In genomic region chr19:5434970-5435641, GRCh38 we compare ENCODE assay signal across 10 cellular contexts. TPM values are rescaled to one million over a fixed set of nuclear protein-coding genes. Genes with fewer than 3 reads are reported as not detected.
DNase-seq lines count a peak whose midpoint lies in the region; ATAC-seq and TF ChIP-seq lines count a peak whose summit lies in the region.
"Had no signal": no experiment of that assay in that cellular context is flagged by ENCODE, and none has a peak within 500 bp of the region (broad histone marks: within the 10 kb centered on the region; RNA-seq: fewer than 3 reads in every experiment).

No MANE protein-coding gene starts in this region.

- H3K27ac ChIP-seq in adrenal gland: no peak overlapping the region
- H3K27ac ChIP-seq in neuronal stem cell (replicated peaks; ENCODE audit: low read length): no peak overlapping the region
- no peak overlapping the region for H3K27ac ChIP-seq in transverse colon

- H3K18ac ChIP-seq in neuronal stem cell (ENCODE audit: low read length): peak overlapping the region; percentile 22

- H3K4me2 ChIP-seq in neuronal stem cell (ENCODE audit: insufficient read depth, low read length, poor library complexity, severe bottlenecking): no peak overlapping the region

- peak; percentile 24 for DNase-seq in stimulated activated naive CD4-positive, alpha-beta T cell treated with Interleukin-2 at 50 U/mL for 16 hours (lab: John Stamatoyannopoulos, UW)
- DNase-seq in stimulated activated naive CD4-positive, alpha-beta T cell (lab: John Stamatoyannopoulos, UW): no peak
- DNase-seq in adrenal gland: peak in 6 of 7 donors; percentile 24 to 80 (median 45)
- DNase-seq in neuronal stem cell (ENCODE audit: low spot score): no peak
- no peak for DNase-seq in NCI-H446 treated with DMSO at 0.1 percent for 48 hours (lab: John Stamatoyannopoulos, UW)
- DNase-seq in globus pallidus (ENCODE audit: low spot score): no peak
- DNase-seq in transverse colon: no peak
- DNase-seq: cortex of kidney, DMS153 had no signal

- H3K27me3 ChIP-seq in adrenal gland (peaks cover 16% of the 10 kb centered on the region), neuronal stem cell (ENCODE audit: control insufficient read depth in 3 of 3, insufficient read depth in 3 of 3, low read depth in 1 of 3, low read length in 3 of 3) (no peaks in the 10 kb centered on the region), transverse colon (peaks cover 32% of the 10 kb centered on the region)

- H3K36me3 ChIP-seq in adrenal gland (replicated peaks in 1 of 2): no peaks in the 10 kb centered on the region
- no peaks in the 10 kb centered on the region for H3K36me3 ChIP-seq in neuronal stem cell (replicated peaks in 1 of 2; ENCODE audit: control insufficient read depth in 2 of 2, insufficient read depth in 2 of 2, low read length in 2 of 2)
- H3K36me3 ChIP-seq in transverse colon: no peaks in the 10 kb centered on the region

- H3K4me3 ChIP-seq in adrenal gland: no peak overlapping the region
- H3K4me3 ChIP-seq in neuronal stem cell (ENCODE audit: low read length in 2 of 2): no peak overlapping the region
- H3K4me3 ChIP-seq in transverse colon: no peak overlapping the region

- no peak for TF ChIP-seq CTCF in adrenal gland (IDR thresholded peaks at IDR 0.05)
- no peak for TF ChIP-seq CTCF in transverse colon (IDR thresholded peaks at IDR 0.05)

- no peak for ATAC-seq in GM21786 (IDR thresholded peaks at IDR 0.05; ENCODE audit: unreplicated experiment)

- H2BK12ac ChIP-seq in neuronal stem cell (ENCODE audit: low read length): peak overlapping the region; percentile 34

- H4K91ac ChIP-seq in neuronal stem cell (ENCODE audit: low read depth, low read length, poor library complexity): no peak overlapping the region

- WGBS in adrenal gland, 4 donors: 47 to 55% (median 52%) methylated on average over 8 to 9 of the region's 9 CpGs
- WGBS in neuronal stem cell (ENCODE audit: extremely low coverage in 2 of 2, insufficient read length in 2 of 2, insufficient replicate concordance in 1 of 2), 2 donors: no CpG with 5 or more reads among the region's 9 CpGs
- 63% methylated on average over 9 of the region's 9 CpGs; no CpG with 5 or more reads in 1 of the 2 donors for WGBS in transverse colon (ENCODE audit: low coverage in 1 of 2), 2 donors

- no peak overlapping the region for H3K14ac ChIP-seq in neuronal stem cell (ENCODE audit: low read length)

- TF ChIP-seq POLR2A in adrenal gland (IDR thresholded peaks at IDR 0.05): no peak
- TF ChIP-seq POLR2A in transverse colon (IDR thresholded peaks at IDR 0.05): no peak

- H2AFZ ChIP-seq in neuronal stem cell (ENCODE audit: low read length): no peak overlapping the region

- TF ChIP-seq EP300 in transverse colon (IDR thresholded peaks at IDR 0.05; ENCODE audit: low read depth): no peak

- H3K9me3 ChIP-seq in adrenal gland (replicated peaks in 1 of 3): no peaks in the 10 kb centered on the region
- H3K9me3 ChIP-seq in neuronal stem cell (replicated peaks in 1 of 2; ENCODE audit: control insufficient read depth in 2 of 2, insufficient read depth in 1 of 2, low read depth in 1 of 2, low read length in 2 of 2): peaks cover 0 to 2% of the 10 kb centered on the region in 2 donors
- H3K9me3 ChIP-seq in transverse colon: no peaks in the 10 kb centered on the region

- peak overlapping the region; percentile 43 for H2AK5ac ChIP-seq in neuronal stem cell (ENCODE audit: low read depth, low read length)

- H3K4me1 ChIP-seq in adrenal gland (replicated peaks in 1 of 2) (no peaks in the 10 kb centered on the region), neuronal stem cell (ENCODE audit: control insufficient read depth in 2 of 2, insufficient read depth in 1 of 2, low read depth in 1 of 2, low read length in 2 of 2) (peaks cover 5 to 7% of the 10 kb centered on the region in 2 donors), transverse colon (no peaks in the 10 kb centered on the region)

- peak overlapping the region; percentile 95 for H2BK15ac ChIP-seq in neuronal stem cell (ENCODE audit: low read length)

- no peak overlapping the region for H3K23ac ChIP-seq in neuronal stem cell (ENCODE audit: low read depth, low read length, poor library complexity)

- H4K8ac ChIP-seq in neuronal stem cell (ENCODE audit: low read depth, low read length): no peak overlapping the region

- no peak overlapping the region for H2BK5ac ChIP-seq in neuronal stem cell (ENCODE audit: low read length)

- in situ Hi-C loops in transverse colon (cut with MboI; ENCODE audit: low pct_ligation_motif_present in 1 of 4, low pct_unique_long_range_greater_than_20kb in 1 of 4, low sequenced_read_pairs in 3 of 4): no loop called here

- H3K79me1 ChIP-seq in neuronal stem cell (ENCODE audit: low read depth, low read length): no peaks in the 10 kb centered on the region

- peak overlapping the region; percentile 14 for H2BK120ac ChIP-seq in neuronal stem cell (ENCODE audit: low read depth, low read length)

- intact Hi-C loops in adrenal gland (cut with DNase I) (no loop called here), transverse colon (cut with DNase I; ENCODE audit: low total_unique reads) (no loop called here)

- H3K9ac ChIP-seq in neuronal stem cell (ENCODE audit: low read depth, low read length, poor library complexity): no peak overlapping the region

- no peak overlapping the region for H3K4ac ChIP-seq in neuronal stem cell (ENCODE audit: low read length)

RNA-seq across cellular contexts. Expression of gene ZNRF4, which starts 20.1 kb away (rescaled TPM):
- not detected for total RNA-seq in adrenal gland
- not detected for polyA plus RNA-seq in adrenal gland
- 0.13 TPM for polyA plus RNA-seq in neuronal stem cell (2013, experiment 1 of 2)
- 0.08 TPM for polyA plus RNA-seq in neuronal stem cell (2013, experiment 2 of 2)
- not detected for total RNA-seq in transverse colon

Comparison
In these comparisons a context has a peak if more than half of its experiments do, and no peak if none do; other contexts are left out.
1. DNase-seq: peak in stimulated activated naive CD4-positive, alpha-beta T cell treated with Interleukin-2 at 50 U/mL for 16 hours (single experiment) and adrenal gland (6 of 7); none in stimulated activated naive CD4-positive, alpha-beta T cell (0 of 6), neuronal stem cell (single experiment), NCI-H446 treated with DMSO at 0.1 percent for 48 hours (single experiment), globus pallidus (single experiment) and transverse colon (single experiment).